ENCODE assay signal across 1 cellular context in genomic region chr7:129968592-129969383, GRCh38.
TF ChIP-seq lines count a peak whose summit lies in the region.

No MANE protein-coding gene starts in this region.

TF ChIP-seq in HepG2, 621 proteins besides CTCF, POLR2A, EP300 and RAD21 (continued from another document):
- TF ChIP-seq PAXIP1 (CRISPR knock-in tag; conservative IDR thresholded peaks at IDR 0.05) (no peak), CHD2 (IDR thresholded peaks at IDR 0.05; ENCODE audit: low read depth, low read length) (no peak), JUNB (CRISPR knock-in tag; IDR thresholded peaks at IDR 0.05; ENCODE audit: borderline replicate concordance) (no peak), SMC3 (IDR thresholded peaks at IDR 0.05; ENCODE audit: low read length) (no peak), ZNF550 (CRISPR knock-in tag; IDR thresholded peaks at IDR 0.05; ENCODE audit: borderline replicate concordance) (no peak), USF2 (IDR thresholded peaks at IDR 0.05; ENCODE audit: low read depth, low read length) (no peak), USF2 (CRISPR knock-in tag; IDR thresholded peaks at IDR 0.05; ENCODE audit: borderline replicate concordance) (no peak), ZFP82 (CRISPR knock-in tag; IDR thresholded peaks at IDR 0.05; ENCODE audit: borderline replicate concordance) (no peak)
TF ChIP-seq in HepG2: peak in this region for 5.
